ENCODE assay signal across 1 cellular context in genomic region chr1:219927298-219927955, GRCh38.
TF ChIP-seq lines count a peak whose summit lies in the region.

No MANE protein-coding gene starts in this region.

TF ChIP-seq in HepG2, 621 proteins besides CTCF, POLR2A, EP300 and RAD21 (continued from another document):
- TF ChIP-seq ZBTB14 (CRISPR knock-in tag; IDR thresholded peaks at IDR 0.05): no peak
- no peak for TF ChIP-seq POGZ (CRISPR knock-in tag; IDR thresholded peaks at IDR 0.05)
- 0 out of 4 replicates have a peak, but pooled peaks of 1 of the 2 experiments have one; percentile 16 for TF ChIP-seq KLF16 (CRISPR knock-in tag; IDR thresholded peaks at IDR 0.05)
- no peak for TF ChIP-seq HNRNPUL1 (IDR thresholded peaks at IDR 0.05; ENCODE audit: low read depth, low read length)
- TF ChIP-seq ZBTB40 (IDR thresholded peaks at IDR 0.05): no peak
- no peak for TF ChIP-seq ZBTB40 (CRISPR knock-in tag; IDR thresholded peaks at IDR 0.05)
TF ChIP-seq in HepG2: peak in this region for 20.
